ENCODE assay signal across 11 cellular contexts in genomic region chr5:9468070-9468388, GRCh38.
DNase-seq lines count a peak whose midpoint lies in the region; ATAC-seq lines count a peak whose summit lies in the region.
"Had no signal": no experiment of that assay in that cellular context is flagged by ENCODE, and none has a peak within 500 bp of the region (broad histone marks: within the 10 kb centered on the region; RNA-seq: fewer than 3 reads in every experiment).

No MANE protein-coding gene starts in this region.

- H3K9me3 ChIP-seq in skeletal muscle satellite cell (replicated peaks; ENCODE audit: low read length): no peaks in the 10 kb centered on the region
- H3K9me3 ChIP-seq: stomach had no signal

- no peak overlapping the region for H3K4me3 ChIP-seq in skeletal muscle satellite cell (ENCODE audit: low read length)
- H3K4me3 ChIP-seq: stomach had no signal

- peak overlapping the region; percentile 55 for H3K9ac ChIP-seq in skeletal muscle satellite cell (ENCODE audit: low read depth, low read length)

- H3K27me3 ChIP-seq in skeletal muscle satellite cell (ENCODE audit: control insufficient read depth, insufficient read depth, low read length): no peaks in the 10 kb centered on the region
- H3K27me3 ChIP-seq: stomach had no signal

- peaks cover 17% of the 10 kb centered on the region for H3K4me1 ChIP-seq in skeletal muscle satellite cell (ENCODE audit: control insufficient read depth, insufficient read depth, low read length)
- H3K4me1 ChIP-seq: stomach had no signal

- peak; percentile 46 for ATAC-seq in GM19463 (IDR thresholded peaks at IDR 0.05; ENCODE audit: unreplicated experiment)
- ATAC-seq in GM21381 (IDR thresholded peaks at IDR 0.05; ENCODE audit: unreplicated experiment): no peak
- no peak for ATAC-seq in GM19467 (IDR thresholded peaks at IDR 0.05; ENCODE audit: unreplicated experiment)

- no peaks in the 10 kb centered on the region for H3K36me3 ChIP-seq in skeletal muscle satellite cell (ENCODE audit: insufficient read depth, low read length)
- H3K36me3 ChIP-seq: stomach had no signal

- DNase-seq in SW480 (ENCODE audit: low spot score): peak; percentile 22
- DNase-seq in fibroblast of the conjunctiva (ENCODE audit: low read depth): peak; percentile 61
- DNase-seq in epidermal melanocyte (ENCODE audit: insufficient read length, low spot score): no peak
- DNase-seq in KG1 (lab: John Stamatoyannopoulos, UW): no peak
- DNase-seq: activated CD4-positive, CD25-positive, alpha-beta regulatory T cell treated with anti-CD3 and anti-CD28 coated beads, Interleukin-2, amount 50 U/mL, for 72 hours; GF-D8; stomach had no signal

- H3K4me2 ChIP-seq in skeletal muscle satellite cell (ENCODE audit: low read length): peak overlapping the region; percentile 15

Comparison
In these comparisons a context has a peak if more than half of its experiments do, and no peak if none do; other contexts are left out.
1. DNase-seq: peak in SW480 (single experiment) and fibroblast of the conjunctiva (single experiment); none in epidermal melanocyte (single experiment) and KG1 (single experiment).